In the genomic region with DNA sequence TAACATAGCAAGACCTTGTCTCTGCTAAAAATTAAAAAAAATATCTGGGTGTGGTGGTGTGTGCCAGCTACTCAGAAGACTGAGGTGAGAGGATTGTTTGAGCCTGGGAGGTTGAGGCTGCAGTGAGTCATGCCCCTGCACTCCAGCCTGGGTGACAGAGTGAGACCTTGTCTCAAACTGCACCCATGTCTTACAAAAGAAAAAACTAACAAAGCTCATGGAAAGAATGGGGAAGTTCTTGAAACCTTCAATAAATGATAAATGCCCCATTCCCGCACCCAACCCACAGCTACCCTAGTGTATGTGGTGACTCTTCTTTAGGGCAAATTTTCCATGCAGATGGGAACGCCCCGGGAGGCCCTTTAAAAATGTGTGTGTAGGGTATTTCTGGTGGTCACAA, we compare ENCODE assay signal across 1 cellular context.
TF ChIP-seq lines count a peak whose summit lies in the region.

No MANE protein-coding gene starts in this region.

TF ChIP-seq in GM12878, 131 proteins besides CTCF, POLR2A, EP300 and RAD21:
- TF ChIP-seq HDAC2 (IDR thresholded peaks at IDR 0.05), result no peak
- TF ChIP-seq, protein P1, sequence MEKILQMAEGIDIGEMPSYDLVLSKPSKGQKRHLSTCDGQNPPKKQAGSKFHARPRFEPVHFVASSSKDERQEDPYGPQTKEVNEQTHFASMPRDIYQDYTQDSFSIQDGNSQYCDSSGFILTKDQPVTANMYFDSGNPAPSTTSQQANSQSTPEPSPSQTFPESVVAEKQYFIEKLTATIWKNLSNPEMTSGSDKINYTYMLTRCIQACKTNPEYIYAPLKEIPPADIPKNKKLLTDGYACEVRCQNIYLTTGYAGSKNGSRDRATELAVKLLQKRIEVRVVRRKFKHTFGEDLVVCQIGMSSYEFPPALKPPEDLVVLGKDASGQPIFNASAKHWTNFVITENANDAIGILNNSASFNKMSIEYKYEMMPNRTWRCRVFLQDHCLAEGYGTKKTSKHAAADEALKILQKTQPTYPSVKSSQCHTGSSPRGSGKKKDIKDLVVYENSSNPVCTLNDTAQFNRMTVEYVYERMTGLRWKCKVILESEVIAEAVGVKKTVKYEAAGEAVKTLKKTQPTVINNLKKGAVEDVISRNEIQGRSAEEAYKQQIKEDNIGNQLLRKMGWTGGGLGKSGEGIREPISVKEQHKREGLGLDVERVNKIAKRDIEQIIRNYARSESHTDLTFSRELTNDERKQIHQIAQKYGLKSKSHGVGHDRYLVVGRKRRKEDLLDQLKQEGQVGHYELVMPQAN (conservative IDR thresholded peaks at IDR 0.05), result no peak
- no peak for TF ChIP-seq GATAD2B (conservative IDR thresholded peaks at IDR 0.05; ENCODE audit: low read depth)
- TF ChIP-seq TBL1XR1 (IDR thresholded peaks at IDR 0.05; ENCODE audit: low read depth, low read length), result no peak
- TF ChIP-seq CBX5 (IDR thresholded peaks at IDR 0.05; ENCODE audit: low read depth), result no peak
- no peak for TF ChIP-seq CREB1 (IDR thresholded peaks at IDR 0.05; ENCODE audit: low read depth)
- TF ChIP-seq IKZF2 (IDR thresholded peaks at IDR 0.05), result no peak
- TF ChIP-seq SREBF2 (IDR thresholded peaks at IDR 0.05; ENCODE audit: low read length), result no peak
- no peak for TF ChIP-seq FOS (IDR thresholded peaks at IDR 0.05; ENCODE audit: borderline replicate concordance, extremely low read depth, insufficient read length)
- TF ChIP-seq RBBP5 (conservative IDR thresholded peaks at IDR 0.05), result no peak
- TF ChIP-seq ZNF274 (IDR thresholded peaks at IDR 0.05; ENCODE audit: insufficient read depth, insufficient read length), result no peak
- TF ChIP-seq SREBF1 (IDR thresholded peaks at IDR 0.05; ENCODE audit: low read length), result no peak
